ENCODE assay signal across 6 cellular contexts in genomic region chr11:64869571-64870175, GRCh38. TPM values are rescaled to one million over a fixed set of nuclear protein-coding genes. Genes with fewer than 3 reads are reported as not detected.
DNase-seq lines count a peak whose midpoint lies in the region; ATAC-seq, FAIRE-seq and TF ChIP-seq lines count a peak whose summit lies in the region.

No MANE protein-coding gene starts in this region.

- TF ChIP-seq CTCF in esophagus squamous epithelium (IDR thresholded peaks at IDR 0.05): peak in 3 of 6 experiments; percentile 11 to 24 (median 20)

- ATAC-seq in activated CD4-positive, alpha-beta T cell treated with anti-CD3 and anti-CD28 coated beads for 36 hours: no peak

- peaks cover 44 to 94% (median 70%) of the 10 kb centered on the region in 3 donors for H3K4me1 ChIP-seq in esophagus squamous epithelium

- H3K4me1 Mint-ChIP-seq in activated CD4-positive, alpha-beta T cell treated with anti-CD3 and anti-CD28 coated beads for 36 hours: peaks cover 90% of the 10 kb centered on the region

- CTCF ChIA-PET in activated CD4-positive, alpha-beta T cell treated with anti-CD3 and anti-CD28 coated beads for 36 hours (lab: Charles Lee): interaction anchor here (0.7 to 3.5 kb wide), 10 partner anchors 8 to 687 kb away, joined by 3 to 43 read pairs (median 11); partner anchors contain the start of genes CDC42BPG and EHD1

- no peaks in the 10 kb centered on the region for H3K9me3 ChIP-seq in esophagus squamous epithelium

- no peak for TF ChIP-seq POLR2A in esophagus squamous epithelium (IDR thresholded peaks at IDR 0.05)

- POLR2A ChIA-PET in activated CD4-positive, alpha-beta T cell treated with anti-CD3 and anti-CD28 coated beads for 36 hours (lab: Charles Lee): interaction anchor here (0.7 to 3.3 kb wide), 3 partner anchors 8 to 629 kb away, joined by 3 to 26 read pairs (median 14); partner anchors contain the start of genes EHD1 and MALAT1

- intact Hi-C loops in activated CD4-positive, alpha-beta T cell treated with anti-CD3 and anti-CD28 coated beads for 36 hours (cut with DNase I, micrococcal nuclease): loop anchor here in 1 of 2 experiments (2.0 kb wide), 1 partner anchor 17 kb away; no protein-coding TSS in a partner anchor
- intact Hi-C loops in esophagus squamous epithelium (cut with DNase I): no loop called here

- peak; percentile 48 for DNase-seq in activated CD4-positive, alpha-beta T cell treated with anti-CD3 and anti-CD28 coated beads for 36 hours
- DNase-seq in activated CD4-positive, alpha-beta T cell treated with anti-CD3 and anti-CD28 coated beads, Interleukin-2, amount 50 U/mL, for 1 hour: no peak
- DNase-seq in esophagus squamous epithelium (lab: John Stamatoyannopoulos, UW) (no peak), SHP77 (lab: John Stamatoyannopoulos, UW) (no peak), RCC 7860 (ENCODE audit: low spot score) (no peak)

- peak overlapping the region in 2 of 4 donors; percentile 1 to 45 for H3K4me3 ChIP-seq in esophagus squamous epithelium

- H3K36me3 Mint-ChIP-seq in activated CD4-positive, alpha-beta T cell treated with anti-CD3 and anti-CD28 coated beads for 36 hours (ENCODE audit: low read depth): peaks cover 51% of the 10 kb centered on the region

- peak overlapping the region; percentile 70 for H3K27ac Mint-ChIP-seq in activated CD4-positive, alpha-beta T cell treated with anti-CD3 and anti-CD28 coated beads for 36 hours

- H3K36me3 ChIP-seq in esophagus squamous epithelium: peaks cover 0 to 41% (median 12%) of the 10 kb centered on the region in 3 donors

- WGBS in esophagus squamous epithelium, 2 donors: 26% methylated on average over 2 of the region's 9 CpGs; no CpG with 5 or more reads in 1 of the 2 donors

- no peaks in the 10 kb centered on the region for H3K27me3 Mint-ChIP-seq in activated CD4-positive, alpha-beta T cell treated with anti-CD3 and anti-CD28 coated beads for 36 hours

- H3K27ac ChIP-seq in esophagus squamous epithelium: peak overlapping the region; percentile 63 to 92 (median 82)
- H3K27ac ChIP-seq in temporal lobe (ENCODE audit: low read depth, low read length): peak overlapping the region; percentile 73

- peaks cover 5% of the 10 kb centered on the region for H3K9me3 Mint-ChIP-seq in activated CD4-positive, alpha-beta T cell treated with anti-CD3 and anti-CD28 coated beads for 36 hours (ENCODE audit: low read depth)

- no peaks in the 10 kb centered on the region for H3K27me3 ChIP-seq in esophagus squamous epithelium

- no peak for FAIRE-seq in RCC 7860 (lab: Jason Lieb, UNC)

- H3K4me3 Mint-ChIP-seq in activated CD4-positive, alpha-beta T cell treated with anti-CD3 and anti-CD28 coated beads for 36 hours: peak overlapping the region; percentile 51

RNA-seq across cellular contexts. Expression of gene EHD1, which starts 8.7 kb away (rescaled TPM):
- total RNA-seq in activated CD4-positive, alpha-beta T cell treated with anti-CD3 and anti-CD28 coated beads for 36 hours: 10 to 100 TPM; 71.0 to 73.6 TPM
- total RNA-seq in esophagus squamous epithelium (10 to 100 TPM; 29.5 to 44.0 (median 31.8) TPM), temporal lobe (17.7 TPM)

RNA-seq across cellular contexts. Expression of gene CDC42BPG, which starts 25.2 kb away (rescaled TPM):
- under 1 TPM; 0.28 to 0.39 TPM for total RNA-seq in activated CD4-positive, alpha-beta T cell treated with anti-CD3 and anti-CD28 coated beads for 36 hours
- total RNA-seq in esophagus squamous epithelium (10 to 100 TPM; 16.4 to 48.5 (median 25.0) TPM), temporal lobe (0.25 TPM)

RNA-seq across cellular contexts. Expression of gene ATG2A, which starts 47.3 kb away (rescaled TPM):
- 10 to 100 TPM; 15.8 to 16.7 TPM for total RNA-seq in activated CD4-positive, alpha-beta T cell treated with anti-CD3 and anti-CD28 coated beads for 36 hours
- total RNA-seq in esophagus squamous epithelium (10 to 100 TPM; 14.1 to 26.1 (median 19.6) TPM), temporal lobe (5.7 TPM)

RNA-seq across cellular contexts. Expression of gene PPP2R5B, which starts 54.8 kb away (rescaled TPM):
- total RNA-seq in activated CD4-positive, alpha-beta T cell treated with anti-CD3 and anti-CD28 coated beads for 36 hours: 10 to 100 TPM; 13.2 to 13.5 TPM
- 10 to 100 TPM in 1 of 4 donors, 1 to 10 TPM in 3; 7.7 to 10.5 (median 8.6) TPM for total RNA-seq in esophagus squamous epithelium
- 26.6 TPM for total RNA-seq in temporal lobe

RNA-seq across cellular contexts. Expression of gene MEN1, which starts 59.3 kb away (rescaled TPM):
- total RNA-seq in activated CD4-positive, alpha-beta T cell treated with anti-CD3 and anti-CD28 coated beads for 36 hours: 10 to 100 TPM; 34.8 to 38.5 TPM
- total RNA-seq in esophagus squamous epithelium (10 to 100 TPM; 14.9 to 23.3 (median 17.0) TPM), temporal lobe (15.0 TPM)

Comparison
In these comparisons a context has a peak if more than half of its experiments do, and no peak if none do; other contexts are left out.
1. RNA of gene CDC42BPG, which starts 25.2 kb away (total RNA-seq): 16.4 to 48.5 TPM in esophagus squamous epithelium; 0.28 to 0.39 TPM in activated CD4-positive, alpha-beta T cell treated with anti-CD3 and anti-CD28 coated beads for 36 hours and 0.25 TPM in temporal lobe (single experiment); every median in the first group is over 10 times any median in the second.